8 cellular contexts compared by ENCODE assay signal in the genomic region with DNA sequence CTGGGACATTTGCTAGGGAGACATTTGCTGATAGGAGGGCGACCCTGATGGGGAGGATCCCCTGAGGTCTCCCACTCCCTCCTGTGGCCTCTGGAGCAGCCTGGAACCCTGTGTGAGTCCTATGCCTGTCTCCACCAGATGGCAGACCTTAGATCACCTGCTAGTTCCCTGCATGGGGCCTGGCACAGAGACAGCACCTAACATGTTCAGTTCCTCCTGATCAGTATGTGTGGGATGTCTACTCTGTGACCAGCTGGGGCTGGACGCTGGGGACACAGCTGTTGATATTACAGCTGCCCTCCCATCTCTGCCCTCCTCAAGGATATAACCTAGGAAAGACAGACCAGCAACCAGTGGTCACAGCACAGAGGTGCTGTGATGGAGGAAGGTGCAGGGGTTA. TPM values are rescaled to one million over a fixed set of nuclear protein-coding genes. Genes with fewer than 3 reads are reported as not detected.
DNase-seq lines count a peak whose midpoint lies in the region; ATAC-seq, FAIRE-seq and TF ChIP-seq lines count a peak whose summit lies in the region.

No MANE protein-coding gene starts in this region.

- TF ChIP-seq POLR2A in GM12878 (IDR thresholded peaks at IDR 0.05; ENCODE audit: low read depth, low read length), result no peak

- H3K27me3 Mint-ChIP-seq in osteocyte (ENCODE audit: unreplicated experiment), result no peaks in the 10 kb centered on the region

- H4K20me1 ChIP-seq in GM12878 (ENCODE audit: control insufficient read depth, insufficient read depth), result no peaks in the 10 kb centered on the region

- H3K4me3 Mint-ChIP-seq in osteocyte (ENCODE audit: unreplicated experiment), result no peak overlapping the region

- H3K4me3 ChIP-seq in GM12878, result no peak overlapping the region

- CTCF ChIA-PET in GM12878 (lab: Yijun Ruan, JAX), result interaction anchor here (0.7 to 4.4 kb wide), 11 partner anchors 10 to 541 kb away, joined by 3 to 44 read pairs (median 5); no protein-coding TSS in a partner anchor

- intact Hi-C loops in GM12878 (cut with micrococcal nuclease; ENCODE audit: unreplicated experiment), result loop anchor here (2.0 kb wide), 1 partner anchor 70 kb away; no protein-coding TSS in a partner anchor

- H3K79me2 ChIP-seq in GM12878 (ENCODE audit: control insufficient read depth, insufficient read depth, low read length), result peaks cover 26% of the 10 kb centered on the region

- POLR2A ChIA-PET in GM12878 (lab: Charles Lee), result interaction anchor here (0.8 to 2.7 kb wide), 3 partner anchors 10 to 429 kb away, joined by 3 to 15 read pairs (median 3); no protein-coding TSS in a partner anchor

- peak; percentile 46 to 53 (median 51); a peak in 5 of 6 replicates for TF ChIP-seq CTCF in GM12878 (IDR thresholded peaks at IDR 0.05 in 2 of 3, conservative IDR thresholded peaks at IDR 0.05 in 1 of 3; ENCODE audit: control insufficient read depth in 2 of 3, extremely low read depth in 1 of 3, insufficient read depth in 1 of 3, low read depth in 3 of 3, low read length in 3 of 3)
- no peak for TF ChIP-seq CTCF in osteocyte (IDR thresholded peaks at IDR 0.05)

- H3K36me3 Mint-ChIP-seq in osteocyte (ENCODE audit: unreplicated experiment), result no peaks in the 10 kb centered on the region

- H3K9me3 ChIP-seq in GM12878 (replicated peaks; ENCODE audit: control insufficient read depth, insufficient read depth, low read length), result no peaks in the 10 kb centered on the region; the same call in 2 of the 3 replicates

- H3K4me1 ChIP-seq in GM12878 (ENCODE audit: control insufficient read depth, insufficient read depth, low read length), result peaks cover 34% of the 10 kb centered on the region

- FAIRE-seq in GM12878 (lab: Jason Lieb, UNC), result peak; percentile 75

- SMC1A ChIA-PET in GM12878 (lab: Charles Lee; ENCODE audit: uncharacterized antibody, unreplicated experiment), result interaction anchor here (0.8 to 6.7 kb wide), 4 partner anchors 9 to 90 kb away, joined by 3 to 73 read pairs (median 14); no protein-coding TSS in a partner anchor

- no peak for TF ChIP-seq EP300 in GM12878 (IDR thresholded peaks at IDR 0.05; ENCODE audit: borderline replicate concordance in 1 of 2, control insufficient read depth in 1 of 2, low read depth in 2 of 2, low read length in 2 of 2)

- peak overlapping the region; percentile 87 for H3K27ac ChIP-seq in GM12878 (ENCODE audit: control insufficient read depth, insufficient read depth)

- in situ Hi-C loops in GM12878 (cut with MboI), result no loop called here

- RAD21 ChIA-PET in GM12878 (lab: Charles Lee; ENCODE audit: unreplicated experiment), result interaction anchor here (1.0 to 1.4 kb wide), 4 partner anchors 9 to 487 kb away, joined by 3 to 4 read pairs (median 3); no protein-coding TSS in a partner anchor

- peaks cover 3% of the 10 kb centered on the region for H3K9me3 Mint-ChIP-seq in osteocyte (ENCODE audit: unreplicated experiment)

- WGBS in GM12878 (ENCODE audit: insufficient coverage, insufficient replicate concordance, low lambda C conversion rate, missing lambda C conversion rate), result 42% methylated on average over 2 of the region's 2 CpGs

- H3K27me3 ChIP-seq in GM12878 (replicated peaks in 1 of 2; ENCODE audit: control insufficient read depth in 2 of 2, insufficient read depth in 2 of 2, low read length in 1 of 2), result no peaks in the 10 kb centered on the region; a peak in 1 of 4 replicates

- H3K36me3 ChIP-seq in GM12878 (ENCODE audit: control insufficient read depth in 2 of 2, insufficient read depth in 2 of 2, low read length in 1 of 2), result no peaks in the 10 kb centered on the region

- peak overlapping the region; percentile 25 for H3K27ac Mint-ChIP-seq in osteocyte (ENCODE audit: unreplicated experiment)

- H2AFZ ChIP-seq in GM12878 (ENCODE audit: control insufficient read depth, low read depth, low read length), result peak overlapping the region; percentile 45

- DNase-seq in COR-L47 (lab: John Stamatoyannopoulos, UW) (peak; percentile 28), OCI-M1 (lab: John Stamatoyannopoulos, UW) (peak; percentile 48), GM12878 (ENCODE audit: low read depth, low spot score) (no peak), osteocyte (ENCODE audit: extremely low spot score, unreplicated experiment) (no peak), pons (ENCODE audit: low spot score) (no peak)

- H3K4me2 ChIP-seq in GM12878 (ENCODE audit: control insufficient read depth, insufficient read depth), result peak overlapping the region; percentile 30

- no TSS peak for BruUV-seq in GM12878 (replicated peaks; lab: Mats Ljungman, UMichigan)

- ATAC-seq in GM21786 (IDR thresholded peaks at IDR 0.05; ENCODE audit: unreplicated experiment) (peak; percentile 41), GM12878 (peak; percentile 59), HG02759 (IDR thresholded peaks at IDR 0.05; ENCODE audit: unreplicated experiment) (no peak), GM18873 (IDR thresholded peaks at IDR 0.05; ENCODE audit: low FRiP score, unreplicated experiment) (no peak)

- H3K9ac ChIP-seq in GM12878 (ENCODE audit: control insufficient read depth, insufficient read depth, low read length), result peak overlapping the region; percentile 58; the same call in 1 of the 2 replicates

- peaks cover 24% of the 10 kb centered on the region for H3K4me1 Mint-ChIP-seq in osteocyte (ENCODE audit: unreplicated experiment)

- peak; percentile 26 for TF ChIP-seq RAD21 in GM12878 (IDR thresholded peaks at IDR 0.05; ENCODE audit: insufficient read depth, low read depth, low read length)

TF ChIP-seq in GM12878, 131 proteins besides CTCF, POLR2A, EP300 and RAD21:
- no peak for TF ChIP-seq NBN (IDR thresholded peaks at IDR 0.05)
- no peak for TF ChIP-seq BCLAF1 (IDR thresholded peaks at IDR 0.05)
- TF ChIP-seq SPI1 (IDR thresholded peaks at IDR 0.05; ENCODE audit: borderline replicate concordance, insufficient read depth, low read depth, low read length), result 0 out of 2 replicates have a peak, but pooled peaks have one; percentile 4
- TF ChIP-seq IKZF1 (conservative IDR thresholded peaks at IDR 0.05), result peak; percentile 41; the same call in 1 of the 2 replicates
- 0 out of 2 replicates have a peak, but pooled peaks have one; percentile 56 for TF ChIP-seq SMARCA5 (IDR thresholded peaks at IDR 0.05)
- peak; percentile 34; the same call in 1 of the 2 replicates for TF ChIP-seq SMC3 (IDR thresholded peaks at IDR 0.05; ENCODE audit: borderline replicate concordance, low read length)
- TF ChIP-seq EED (IDR thresholded peaks at IDR 0.05; ENCODE audit: low read depth), result peak; percentile 42; the same call in 1 of the 2 replicates
- no peak for TF ChIP-seq KDM1A (IDR thresholded peaks at IDR 0.05; ENCODE audit: borderline replicate concordance)
- no peak for TF ChIP-seq SUZ12 (IDR thresholded peaks at IDR 0.05; ENCODE audit: unreplicated experiment)

RNA-seq across cellular contexts. Expression of gene ADCY7, which starts 1.1 kb away (rescaled TPM):
- total RNA-seq in GM12878 (2013; cell fraction: nucleolus; rRNA removed), result 244 and 253 TPM in 2 replicates
- total RNA-seq in GM12878 (2014; rRNA removed), result 44.2 and 47.1 TPM in 2 replicates
- 16.0 and 17.2 TPM in 2 replicates for total RNA-seq in GM12878 (2014; rRNA removed; fragmentation: Illumina TruSeq; extraction: Trizol)
- 71.2 and 87.9 TPM in 2 replicates for total RNA-seq in GM12878 (2021)
- 8.7 TPM for polyA plus RNA-seq in GM12878 (2011; ENCODE audit: low read depth)
- polyA plus RNA-seq in GM12878 (2011; rRNA removed), result 16.9 and 18.7 TPM in 2 replicates
- 21.3 and 33.9 TPM in 2 replicates for polyA plus RNA-seq in GM12878 (2011; cell fraction: cytosol; rRNA removed)
- polyA plus RNA-seq in GM12878 (2011; cell fraction: nucleus; rRNA removed), result 169 and 171 TPM in 2 replicates
- polyA plus RNA-seq in GM12878 (2012), result 19.4 and 25.6 TPM in 2 replicates
- polyA plus RNA-seq in GM12878 (2014; fragmentation: Illumina TruSeq; extraction: Trizol), result 16.8 and 19.6 TPM in 2 replicates
- 1 to 10 TPM; 1.2 to 1.3 TPM for polyA plus RNA-seq in GM12878 (2014; fragmentation: Nextera tagmentation; extraction: Ambion mirVana)
- polyA plus RNA-seq in GM12878 (2014; rRNA removed), result 45.5 and 52.1 TPM in 2 replicates
- polyA plus RNA-seq in GM12878 (2016; fragmentation: Nextera tagmentation; extraction: Ambion mirVana), result 10 to 100 TPM; 29.2 to 32.7 TPM
- 54.8 and 75.2 TPM in 2 replicates for polyA minus RNA-seq in GM12878 (2011; rRNA and poly(A)+ RNA removed)
- polyA minus RNA-seq in GM12878 (2011; cell fraction: cytosol; rRNA and poly(A)+ RNA removed), result 25.4 and 26.3 TPM in 2 replicates
- 83.2 and 107 TPM in 2 replicates for polyA minus RNA-seq in GM12878 (2011; cell fraction: nucleus; rRNA and poly(A)+ RNA removed)
- total RNA-seq in osteocyte, result 4.6 TPM in 2 replicates

Comparison
In these comparisons a context has a peak if more than half of its experiments do, and no peak if none do; other contexts are left out.
1. DNase-seq: peak in COR-L47 (single experiment) and OCI-M1 (single experiment); none in GM12878 (single experiment), osteocyte (single experiment) and pons (single experiment).
2. ATAC-seq: peak in GM21786 (single experiment) and GM12878 (single experiment); none in HG02759 (single experiment) and GM18873 (single experiment).